ENCODE assay signal across 8 cellular contexts in genomic region chr3:128153156-128154011, GRCh38. TPM values are rescaled to one million over a fixed set of nuclear protein-coding genes. Genes with fewer than 3 reads are reported as not detected.
DNase-seq lines count a peak whose midpoint lies in the region; TF ChIP-seq lines count a peak whose summit lies in the region.

A gene with protein sequence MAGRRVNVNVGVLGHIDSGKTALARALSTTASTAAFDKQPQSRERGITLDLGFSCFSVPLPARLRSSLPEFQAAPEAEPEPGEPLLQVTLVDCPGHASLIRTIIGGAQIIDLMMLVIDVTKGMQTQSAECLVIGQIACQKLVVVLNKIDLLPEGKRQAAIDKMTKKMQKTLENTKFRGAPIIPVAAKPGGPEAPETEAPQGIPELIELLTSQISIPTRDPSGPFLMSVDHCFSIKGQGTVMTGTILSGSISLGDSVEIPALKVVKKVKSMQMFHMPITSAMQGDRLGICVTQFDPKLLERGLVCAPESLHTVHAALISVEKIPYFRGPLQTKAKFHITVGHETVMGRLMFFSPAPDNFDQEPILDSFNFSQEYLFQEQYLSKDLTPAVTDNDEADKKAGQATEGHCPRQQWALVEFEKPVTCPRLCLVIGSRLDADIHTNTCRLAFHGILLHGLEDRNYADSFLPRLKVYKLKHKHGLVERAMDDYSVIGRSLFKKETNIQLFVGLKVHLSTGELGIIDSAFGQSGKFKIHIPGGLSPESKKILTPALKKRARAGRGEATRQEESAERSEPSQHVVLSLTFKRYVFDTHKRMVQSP (plus strand): TSS chr3:128153481. CDS start chr3:128153508, 27 bp downstream.

- H3K9me3 ChIP-seq in thymus (ENCODE audit: control insufficient read depth) = no peaks in the 10 kb centered on the region

- under 1% methylated on average over 95 of the region's 95 CpGs for WGBS in thymus

- H3K27me3 Mint-ChIP-seq in HFFc6 (ENCODE audit: insufficient read depth) = peaks cover 6% of the 10 kb centered on the region
- no peaks in the 10 kb centered on the region for H3K27me3 Mint-ChIP-seq in activated naive CD4-positive, alpha-beta T cell treated with anti-CD3 and anti-CD28 coated beads, Interleukin-2, amount 50 U/mL, for 24 hours
- peaks cover 6% of the 10 kb centered on the region for H3K27me3 Mint-ChIP-seq in osteocyte (ENCODE audit: unreplicated experiment)

- H3K27ac ChIP-seq in thymus (ENCODE audit: low read depth) = peak within 1 kb of the TSS; percentile 74

- no peaks in the 10 kb centered on the region for H3K27me3 ChIP-seq in thymus (ENCODE audit: control insufficient read depth, insufficient read depth)

- H3K9me3 Mint-ChIP-seq in HFFc6 (peaks cover 4% of the 10 kb centered on the region), osteocyte (ENCODE audit: unreplicated experiment) (peaks cover 14% of the 10 kb centered on the region)
- no peaks in the 10 kb centered on the region for H3K9me3 Mint-ChIP-seq in activated naive CD4-positive, alpha-beta T cell treated with anti-CD3 and anti-CD28 coated beads, Interleukin-2, amount 50 U/mL, for 24 hours

- peak; percentile 87 for DNase-seq in GM10266 (ENCODE audit: extremely low spot score)
- DNase-seq in HFFc6 = peak; percentile 77
- DNase-seq in NAMALWA (ENCODE audit: low spot score) = peak; percentile 90
- peak; percentile 84 for DNase-seq in SKM-1 (lab: John Stamatoyannopoulos, UW; ENCODE audit: unreplicated experiment)
- peak; percentile 74 for DNase-seq in glomerular visceral epithelial cell (ENCODE audit: extremely low spot score)
- DNase-seq in osteocyte (ENCODE audit: extremely low spot score, unreplicated experiment) = peak; percentile 90

- peaks cover 5% of the 10 kb centered on the region for H3K4me1 Mint-ChIP-seq in HFFc6 (ENCODE audit: low read depth)
- peaks cover 38% of the 10 kb centered on the region for H3K4me1 Mint-ChIP-seq in activated naive CD4-positive, alpha-beta T cell treated with anti-CD3 and anti-CD28 coated beads, Interleukin-2, amount 50 U/mL, for 24 hours
- peaks cover 10% of the 10 kb centered on the region for H3K4me1 Mint-ChIP-seq in osteocyte (ENCODE audit: unreplicated experiment)

- H3K4me3 ChIP-seq in thymus (ENCODE audit: low read length) = peak within 1 kb of the TSS; percentile 90

- H3K4me1 ChIP-seq in thymus (ENCODE audit: control insufficient read depth, insufficient read depth, low read length) = peaks cover 3% of the 10 kb centered on the region

- no peaks in the 10 kb centered on the region for H3K36me3 ChIP-seq in thymus (ENCODE audit: control insufficient read depth, insufficient read depth)

- H3K27ac Mint-ChIP-seq in HFFc6 (peak within 1 kb of the TSS; percentile 90), osteocyte (ENCODE audit: unreplicated experiment) (peak within 1 kb of the TSS; percentile 90)
- H3K27ac Mint-ChIP-seq in activated naive CD4-positive, alpha-beta T cell treated with anti-CD3 and anti-CD28 coated beads, Interleukin-2, amount 50 U/mL, for 24 hours = peak within 1 kb of the TSS; percentile 99

- H3K4me3 Mint-ChIP-seq in HFFc6 (peak within 1 kb of the TSS; percentile 89), osteocyte (ENCODE audit: unreplicated experiment) (peak within 1 kb of the TSS; percentile 90)
- H3K4me3 Mint-ChIP-seq in activated naive CD4-positive, alpha-beta T cell treated with anti-CD3 and anti-CD28 coated beads, Interleukin-2, amount 50 U/mL, for 24 hours = peak within 1 kb of the TSS; percentile 96

- no peak for TF ChIP-seq CTCF in GM10266 (IDR thresholded peaks at IDR 0.05; ENCODE audit: control insufficient read depth, insufficient read depth, low read depth, missing control alignments)
- no peak for TF ChIP-seq CTCF in HFFc6 (IDR thresholded peaks at IDR 0.05)
- no peak for TF ChIP-seq CTCF in osteocyte (IDR thresholded peaks at IDR 0.05)

- peaks cover 29% of the 10 kb centered on the region for H3K36me3 Mint-ChIP-seq in HFFc6 (ENCODE audit: low read depth)
- H3K36me3 Mint-ChIP-seq in activated naive CD4-positive, alpha-beta T cell treated with anti-CD3 and anti-CD28 coated beads, Interleukin-2, amount 50 U/mL, for 24 hours = peaks cover 18% of the 10 kb centered on the region
- H3K36me3 Mint-ChIP-seq in osteocyte (ENCODE audit: unreplicated experiment) = peaks cover 22% of the 10 kb centered on the region

RNA-seq across cellular contexts. Expression of the gene that starts here (rescaled TPM):
- 10 to 100 TPM in 4 of 6 experiments, 1 to 10 TPM in 2; 8.2 to 11.6 (median 11.0) TPM for total RNA-seq in HFFc6 (2021; fragmentation: NEBNext Ultra II Directional; extraction: Animal tissue kit (Norgen Biotek cat#: 25700))
- total RNA-seq in osteocyte = 14.3 and 15.6 TPM in 2 replicates
- polyA plus RNA-seq in thymus = 13.1 TPM

Comparison
In these comparisons a context has a peak if more than half of its experiments do, and no peak if none do; other contexts are left out.
1. Peak in every context shown above with its lines: DNase-seq, H3K4me3 ChIP-seq and H3K27ac ChIP-seq.